ENCODE assay signal across 35 cellular contexts in genomic region chr9:130672933-130673615, GRCh38. TPM values are rescaled to one million over a fixed set of nuclear protein-coding genes. Genes with fewer than 3 reads are reported as not detected.
"Had no signal": no experiment of that assay in that cellular context is flagged by ENCODE, and none has a peak within 500 bp of the region (broad histone marks: within the 10 kb centered on the region; RNA-seq: fewer than 3 reads in every experiment).

No MANE protein-coding gene starts in this region.

- ATAC-seq: activated CD4-positive, CD25-positive, alpha-beta regulatory T cell treated with anti-CD3 and anti-CD28 coated beads, Interleukin-2, amount 50 U/mL, for 24 hours; left lobe of liver; mucosa of descending colon; pancreas; sciatic nerve; stimulated activated effector memory CD8-positive, alpha-beta T cell treated with anti-CD3 and anti-CD28 coated beads, Interleukin-12 subunit alpha, Interleukin-12 subunit beta, amount 100 ng/mL, for 72 hours had no signal

- FAIRE-seq: endothelial cell of umbilical vein, pancreas, small intestine, urothelium cell line had no signal

- DNase-seq: activated CD4-positive, alpha-beta T cell treated with anti-CD3 and anti-CD28 coated beads for 48 hours; activated CD4-positive, alpha-beta T cell treated with anti-CD3 and anti-CD28 coated beads, Interleukin-2, amount 50 U/mL, for 48 hours; activated CD8-positive, alpha-beta memory T cell treated with anti-CD3 and anti-CD28 coated beads for 24 hours; activated gamma-delta T cell; activated naive CD4-positive, alpha-beta T cell treated with anti-CD3 and anti-CD28 coated beads, Interleukin-2, amount 10 ng/mL, durations not matched to agents 7 days and 5 days; activated naive CD8-positive, alpha-beta T cell treated with anti-CD3 and anti-CD28 coated beads, Interleukin-2, amount 10 ng/mL, durations not matched to agents 7 days and 5 days; brain microvascular endothelial cell; cortex of kidney; foreskin fibroblast; heart right ventricle; kidney glomerular epithelial cell; mucosa of descending colon; naive B cell; nephron progenitor cell; pancreas; retina; small intestine; stimulated activated CD4-positive, alpha-beta T cell treated with anti-CD3 and anti-CD28 coated beads, Interleukin-4, amount 100 ng/mL, for 24 hours; T1000; trophoblast cell; WERI-Rb-1 had no signal

RNA-seq across cellular contexts. Expression of gene PRDM12, which starts 8.7 kb away (rescaled TPM):
- total RNA-seq: ascending aorta, cardiac septum, cerebellum, endothelial cell of umbilical vein, fibroblast of lung, heart right ventricle, mesenteric fat pad, prostate gland, sciatic nerve, subcutaneous adipose tissue, thoracic aorta had no signal
